9 cellular contexts compared by ENCODE assay signal in genomic region chr14:20428010-20428365, GRCh38. TPM values are rescaled to one million over a fixed set of nuclear protein-coding genes. Genes with fewer than 3 reads are reported as not detected.
A peak's percentile ranks its signal among the peaks of the same experiment; 100 is the strongest.
DNase-seq lines count a peak whose midpoint lies in the region; ATAC-seq and TF ChIP-seq lines count a peak whose summit lies in the region.
"Had no signal": no experiment of that assay in that cellular context is flagged by ENCODE, and none has a peak within 500 bp of the region (broad histone marks: within the 10 kb centered on the region; RNA-seq: fewer than 3 reads in every experiment).

No MANE protein-coding gene starts in this region.

- H3K27me3 ChIP-seq in ascending aorta (no peaks in the 10 kb centered on the region), suprapubic skin (no peaks in the 10 kb centered on the region)

- H3K4me1 Mint-ChIP-seq in immature natural killer cell: peaks cover 25 to 27% of the 10 kb centered on the region in 2 donors

- intact Hi-C loops in ascending aorta (cut with DNase I): no loop called here

- H3K4me3 Mint-ChIP-seq in immature natural killer cell: peak overlapping the region in 3 of 5 donors; percentile 16 to 43 (median 33)

- H3K36me3 ChIP-seq in ascending aorta (no peaks in the 10 kb centered on the region), suprapubic skin (no peaks in the 10 kb centered on the region)

- H3K9me3 Mint-ChIP-seq in immature natural killer cell: no peaks in the 10 kb centered on the region

- H3K27me3 Mint-ChIP-seq in immature natural killer cell (ENCODE audit: low read depth in 3 of 3): peaks cover 0 to 2% (median 0%) of the 10 kb centered on the region in 3 donors

- no peaks in the 10 kb centered on the region for H3K4me1 ChIP-seq in ascending aorta
- no peaks in the 10 kb centered on the region for H3K4me1 ChIP-seq in suprapubic skin

- H3K27ac ChIP-seq in ascending aorta (no peak overlapping the region), suprapubic skin (no peak overlapping the region)

- ATAC-seq in GM21381 (IDR thresholded peaks at IDR 0.05; ENCODE audit: unreplicated experiment) (peak; percentile 52), HG03469 (IDR thresholded peaks at IDR 0.05; ENCODE audit: unreplicated experiment) (peak; percentile 17)

- peak overlapping the region; percentile 55 to 89 (median 68) for H3K27ac Mint-ChIP-seq in immature natural killer cell

- no peaks in the 10 kb centered on the region for H3K9me3 ChIP-seq in ascending aorta
- H3K9me3 ChIP-seq in suprapubic skin: no peaks in the 10 kb centered on the region

- TF ChIP-seq POLR2A in suprapubic skin (IDR thresholded peaks at IDR 0.05): no peak
- TF ChIP-seq POLR2A in erythroblast (IDR thresholded peaks at IDR 0.05; ENCODE audit: low read length): no peak

- no peak for DNase-seq in GM12864 (ENCODE audit: low read depth)
- no peak for DNase-seq in immature natural killer cell
- DNase-seq in ascending aorta (ENCODE audit: low spot score in 2 of 2): no peak
- DNase-seq in suprapubic skin (ENCODE audit: low spot score in 2 of 2): no peak
- no peak for DNase-seq in T-helper 9 cell
- DNase-seq in erythroblast (lab: John Stamatoyannopoulos, UW): no peak
- DNase-seq: NCI-H1694 had no signal

- H3K36me3 Mint-ChIP-seq in immature natural killer cell: no peaks in the 10 kb centered on the region

- 0 out of 2 replicates have a peak overlapping the region, but pooled peaks have one; percentile 4 for H3K4me3 ChIP-seq in GM12864 (ENCODE audit: low read depth, low read length)
- H3K4me3 ChIP-seq in ascending aorta: no peak overlapping the region
- no peak overlapping the region for H3K4me3 ChIP-seq in suprapubic skin

- TF ChIP-seq CTCF in GM12864 (IDR thresholded peaks at IDR 0.05; ENCODE audit: low read depth, low read length, missing control alignments) (no peak), ascending aorta (IDR thresholded peaks at IDR 0.05) (no peak), suprapubic skin (IDR thresholded peaks at IDR 0.05) (no peak)

- 68% methylated on average over 5 of the region's 5 CpGs for WGBS in suprapubic skin

- TF ChIP-seq EP300 in suprapubic skin (IDR thresholded peaks at IDR 0.05): no peak

RNA-seq across cellular contexts. Expression of gene KLHL33, which starts 8.0 kb away (rescaled TPM):
- under 1 TPM in 1 of 3 donors, not detected in 2; 0.21 TPM for polyA plus RNA-seq in immature natural killer cell
- total RNA-seq in ascending aorta: not detected
- under 1 TPM in 1 of 4 donors, not detected in 3; 0.08 TPM for total RNA-seq in suprapubic skin

RNA-seq across cellular contexts. Expression of gene TEP1, which starts 14.7 kb away (rescaled TPM):
- polyA plus RNA-seq in immature natural killer cell: 1 to 10 TPM in 2 of 3 donors, not detected in 1; 4.2 to 8.1 TPM
- 43.7 TPM for total RNA-seq in ascending aorta
- 10 to 100 TPM; 16.3 to 34.0 (median 25.1) TPM for total RNA-seq in suprapubic skin

RNA-seq across cellular contexts. Expression of gene OSGEP, which starts 26.6 kb away (rescaled TPM):
- 10 to 100 TPM; 40.2 to 49.4 (median 45.5) TPM for polyA plus RNA-seq in immature natural killer cell
- total RNA-seq in ascending aorta (26.7 TPM), suprapubic skin (10 to 100 TPM; 40.8 to 91.0 (median 44.8) TPM)

RNA-seq across cellular contexts. Expression of gene APEX1, which starts 27.0 kb away (rescaled TPM):
- 10 to 100 TPM; 85.6 to 95.6 (median 93.3) TPM for polyA plus RNA-seq in immature natural killer cell
- 21.5 TPM for total RNA-seq in ascending aorta
- 100 to 1,000 TPM; 119 to 133 (median 129) TPM for total RNA-seq in suprapubic skin

RNA-seq across cellular contexts. Expression of gene PIP4P1, which starts 33.2 kb away (rescaled TPM):
- 10 to 100 TPM; 17.7 to 29.2 (median 26.2) TPM for polyA plus RNA-seq in immature natural killer cell
- total RNA-seq in ascending aorta (30.7 TPM), suprapubic skin (10 to 100 TPM; 23.7 to 36.5 (median 28.9) TPM)
